ENCODE assay signal across 8 cellular contexts in genomic region chr2:20666364-20667150, GRCh38. TPM values are rescaled to one million over a fixed set of nuclear protein-coding genes. Genes with fewer than 3 reads are reported as not detected.
DNase-seq lines count a peak whose midpoint lies in the region; ATAC-seq and TF ChIP-seq lines count a peak whose summit lies in the region.

Gene GDF7, plus strand, starts transcription at chr2:20667144. Its CDS starts 96 bp downstream, at chr2:20667240.

- H3K27ac ChIP-seq in left ventricle myocardium inferior (replicated peaks): peak within 1 kb of the TSS; percentile 48

- H3K4me3 ChIP-seq in H7 (ENCODE audit: insufficient read depth, low read depth, low read length): peak within 1 kb of the TSS; percentile 52
- H3K4me3 ChIP-seq in left ventricle myocardium inferior: peak within 1 kb of the TSS; percentile 67

- peaks cover 56% of the 10 kb centered on the region for H3K4me1 ChIP-seq in left ventricle myocardium inferior

- H3K27me3 Mint-ChIP-seq in activated T-cell treated with anti-CD3 and anti-CD28 coated beads, Interleukin-2, amount 50 U/mL, for 72 hours (ENCODE audit: low read depth): peaks cover 71% of the 10 kb centered on the region

- H3K36me3 ChIP-seq in H7 (replicated peaks; ENCODE audit: control insufficient read depth, insufficient read depth, low read length) (no peaks in the 10 kb centered on the region), left ventricle myocardium inferior (no peaks in the 10 kb centered on the region)

- no peak within 1 kb of the TSS for H3K27ac Mint-ChIP-seq in activated T-cell treated with anti-CD3 and anti-CD28 coated beads, Interleukin-2, amount 50 U/mL, for 72 hours

- peak within 1 kb of the TSS; percentile 84 to 90 for H3K4me3 Mint-ChIP-seq in activated T-cell treated with anti-CD3 and anti-CD28 coated beads, Interleukin-2, amount 50 U/mL, for 72 hours

- no peaks in the 10 kb centered on the region for H3K9me3 Mint-ChIP-seq in activated T-cell treated with anti-CD3 and anti-CD28 coated beads, Interleukin-2, amount 50 U/mL, for 72 hours

- H3K27me3 ChIP-seq in H7 (ENCODE audit: control insufficient read depth, insufficient read depth, low read length) (peaks cover 94% of the 10 kb centered on the region), left ventricle myocardium inferior (ENCODE audit: low read depth) (peaks cover 98% of the 10 kb centered on the region)

- no peaks in the 10 kb centered on the region for H3K4me1 Mint-ChIP-seq in activated T-cell treated with anti-CD3 and anti-CD28 coated beads, Interleukin-2, amount 50 U/mL, for 72 hours (ENCODE audit: low read depth)

- H3K9me3 ChIP-seq in left ventricle myocardium inferior (replicated peaks): no peaks in the 10 kb centered on the region

- DNase-seq in CMK (ENCODE audit: low read depth) (peak; percentile 49), H7 (peak; percentile 94), left ventricle myocardium inferior (no peak), sciatic nerve (ENCODE audit: low spot score) (no peak), NCI-H226 (no peak), mucosa of gallbladder (ENCODE audit: low spot score) (no peak), SW 1271 (lab: John Stamatoyannopoulos, UW) (no peak)
- peak; percentile 29 to 42 for DNase-seq in activated T-cell treated with anti-CD3 and anti-CD28 coated beads, Interleukin-2, amount 50 U/mL, for 72 hours

- peak; percentile 44 for TF ChIP-seq CTCF in left ventricle myocardium inferior (IDR thresholded peaks at IDR 0.05; ENCODE audit: borderline replicate concordance)

- intact Hi-C loops in left ventricle myocardium inferior (cut with micrococcal nuclease): no loop called here
- intact Hi-C loops in sciatic nerve (cut with DNase I): loop anchor here (5.0 kb wide), 1 partner anchor 296 kb away; no protein-coding TSS in a partner anchor

- ATAC-seq in activated T-cell treated with anti-CD3 and anti-CD28 coated beads, Interleukin-2, amount 50 U/mL, for 72 hours (replicated peaks in 1 of 2): peak; percentile 35 to 43
- ATAC-seq in sciatic nerve: peak; percentile 7

- H3K36me3 Mint-ChIP-seq in activated T-cell treated with anti-CD3 and anti-CD28 coated beads, Interleukin-2, amount 50 U/mL, for 72 hours (ENCODE audit: insufficient read depth in 2 of 2): no peaks in the 10 kb centered on the region

RNA-seq across cellular contexts. Expression of gene GDF7, which starts in this region (rescaled TPM):
- total RNA-seq in H7 (2014; rRNA removed; shearing (Covaris generic)): 1.4 TPM in 2 replicates
- under 1 TPM in 1 of 2 donors, not detected in 1; 0.07 TPM for total RNA-seq in activated T-cell treated with anti-CD3 and anti-CD28 coated beads, Interleukin-2, amount 50 U/mL, for 72 hours
- total RNA-seq in left ventricle myocardium inferior: 0.58 TPM
- total RNA-seq in sciatic nerve: 7.6 TPM
- 2.5 TPM for total RNA-seq in mucosa of gallbladder

Comparison
In these comparisons a context has a peak if more than half of its experiments do, and no peak if none do; other contexts are left out.
1. Peak in DNase-seq and ATAC-seq in activated T-cell treated with anti-CD3 and anti-CD28 coated beads, Interleukin-2, amount 50 U/mL, for 72 hours; RNA of the gene not detected or under 1 TPM.
2. DNase-seq: peak in CMK (single experiment) and H7 (single experiment); none in left ventricle myocardium inferior (single experiment), sciatic nerve (single experiment), NCI-H226 (single experiment), mucosa of gallbladder (single experiment) and SW 1271 (0 of 2).